Comparison of ENCODE assay signal across 8 cellular contexts in genomic region chr17:28371245-28372202, GRCh38. TPM values are rescaled to one million over a fixed set of nuclear protein-coding genes. Genes with fewer than 3 reads are reported as not detected.
A peak's percentile ranks its signal among the peaks of the same experiment; 100 is the strongest.
DNase-seq lines count a peak whose midpoint lies in the region; ATAC-seq, FAIRE-seq and TF ChIP-seq lines count a peak whose summit lies in the region.

Gene SARM1, plus strand, starts transcription at chr17:28371694. Its CDS starts 339 bp downstream, at chr17:28372033.

- 0 out of 2 replicates have a peak, but pooled peaks have one; percentile 37 for TF ChIP-seq POLR2A in GM12891 (IDR thresholded peaks at IDR 0.05; ENCODE audit: low read depth, low read length)

- FAIRE-seq in GM12891 (lab: Jason Lieb, UNC) = peak; percentile 97

- peak; percentile 97 for DNase-seq in GM12891 (ENCODE audit: insufficient read length, low spot score)
- DNase-seq in NCI-H2107 treated with DMSO at 0.1 percent for 48 hours (lab: John Stamatoyannopoulos, UW; ENCODE audit: unreplicated experiment) = peak; percentile 56
- peak; percentile 89 for DNase-seq in activated CD4-positive, CD25-positive, alpha-beta regulatory T cell treated with anti-CD3 and anti-CD28 coated beads, Interleukin-2, amount 50 U/mL, for 72 hours
- peak; percentile 72 for DNase-seq in central memory CD4-positive, alpha-beta T cell
- peak; percentile 32 for DNase-seq in kidney tubule cell (ENCODE audit: low spot score)
- DNase-seq in stimulated activated CD4-positive, alpha-beta T cell treated with anti-CD3 and anti-CD28 coated beads, Interleukin-15, amount 100 ng/mL, for 24 hours = peak; percentile 94
- DNase-seq in GF-D8 (lab: John Stamatoyannopoulos, UW) = no peak

- ATAC-seq in HG02759 (IDR thresholded peaks at IDR 0.05; ENCODE audit: unreplicated experiment) = peak; percentile 91

TF ChIP-seq in GM12891, 5 proteins besides CTCF, POLR2A, EP300 and RAD21:
- TF ChIP-seq PAX5 (IDR thresholded peaks at IDR 0.05; ENCODE audit: insufficient read depth, low read length, severe bottlenecking) (no peak), SPI1 (IDR thresholded peaks at IDR 0.05; ENCODE audit: low read depth, low read length) (no peak), POLR2AphosphoS5 (IDR thresholded peaks at IDR 0.05; ENCODE audit: low read depth, low read length) (no peak), POU2F2 (IDR thresholded peaks at IDR 0.05; ENCODE audit: low read depth, low read length) (no peak), TAF1 (IDR thresholded peaks at IDR 0.05; ENCODE audit: low read depth, low read length) (no peak)

RNA-seq across cellular contexts. Expression of gene SARM1, which starts in this region (rescaled TPM):
- polyA plus RNA-seq in GM12891 (2012; ENCODE audit: low read depth, missing spikeins) = 10.6 TPM
